22 cellular contexts compared by ENCODE assay signal in the genomic region with DNA sequence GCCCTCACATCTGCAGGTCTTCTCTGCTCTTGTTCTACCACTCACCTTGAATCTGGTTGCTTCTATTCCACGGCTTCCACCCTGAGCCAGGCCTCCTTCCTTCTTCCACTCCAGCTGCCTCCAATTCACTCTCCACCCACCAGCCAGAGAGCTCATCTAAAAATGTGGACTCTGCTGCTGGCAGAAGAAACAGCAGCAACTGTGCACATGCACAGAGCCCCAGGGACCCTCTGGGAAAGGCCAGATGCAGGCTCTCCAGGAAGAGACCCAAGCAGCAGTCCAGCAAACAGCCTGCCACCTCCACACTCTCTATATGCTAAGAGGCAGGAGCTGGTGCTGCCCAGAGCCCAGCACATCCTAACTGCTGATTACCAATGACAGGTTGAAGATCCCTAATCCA.
"Had no signal": no experiment of that assay in that cellular context is flagged by ENCODE, and none has a peak within 500 bp of the region (broad histone marks: within the 10 kb centered on the region; RNA-seq: fewer than 3 reads in every experiment).

No MANE protein-coding gene starts in this region.

- H3K9me3 Mint-ChIP-seq: activated B cell treated with CpG ODN at 0.5 μM for 24 hours; activated CD4-positive, alpha-beta T cell treated with anti-CD3 and anti-CD28 coated beads, Interleukin-2, amount 10 ng/mL, durations not matched to agents 24 days and 14 days; activated naive CD4-positive, alpha-beta T cell treated with anti-CD3 and anti-CD28 coated beads for 36 hours; activated T-cell treated with anti-CD3 and anti-CD28 coated beads, Interleukin-2, amount 50 U/mL, for 4 hours had no signal

- H3K27ac ChIP-seq: Peyer's patch had no signal

- H3K27me3 ChIP-seq: Peyer's patch had no signal

- H3K27me3 Mint-ChIP-seq: activated B cell treated with CpG ODN at 0.5 μM for 24 hours; activated naive CD8-positive, alpha-beta T cell had no signal

- H3K4me3 ChIP-seq: Peyer's patch had no signal

- DNase-seq: activated B cell treated with CpG ODN at 0.5 μM for 24 hours; activated CD4-positive, alpha-beta T cell treated with anti-CD3 and anti-CD28 coated beads for 1 hour; activated CD4-positive, alpha-beta T cell treated with anti-CD3 and anti-CD28 coated beads, Interleukin-2, amount 10 ng/mL, durations not matched to agents 24 days and 14 days; activated CD4-positive, alpha-beta T cell treated with anti-CD3 and anti-CD28 coated beads, Interleukin-2, amount 50 U/mL, for 48 hours; activated CD8-positive, alpha-beta memory T cell treated with anti-CD3 and anti-CD28 coated beads for 24 hours; activated effector memory CD4-positive, alpha-beta T cell treated with anti-CD3 and anti-CD28 coated beads, Interleukin-2, amount 50 U/mL, for 16 hours; activated naive CD4-positive, alpha-beta T cell treated with anti-CD3 and anti-CD28 coated beads for 36 hours; activated T-cell treated with anti-CD3 and anti-CD28 coated beads, Interleukin-2, amount 50 U/mL, for 4 hours; amygdala; Kasumi-1; KBM-7; NCI-H1048; NCI-H146; NCI-H187 treated with DMSO at 0.1 percent for 48 hours; NCI-H2081 treated with DMSO at 0.1 percent for 48 hours; NCI-H524; Peyer's patch; SIG-M5; T-helper 17 cell; T-helper 9 cell had no signal

- H3K9me3 ChIP-seq: Peyer's patch had no signal

- H3K4me1 ChIP-seq: Peyer's patch had no signal

- H3K27ac Mint-ChIP-seq: activated B cell treated with CpG ODN at 0.5 μM for 24 hours; activated CD4-positive, alpha-beta T cell treated with anti-CD3 and anti-CD28 coated beads, Interleukin-2, amount 10 ng/mL, durations not matched to agents 24 days and 14 days; activated naive CD4-positive, alpha-beta T cell treated with anti-CD3 and anti-CD28 coated beads for 36 hours; activated naive CD8-positive, alpha-beta T cell; T-helper 17 cell had no signal

- H3K4me3 Mint-ChIP-seq: activated B cell treated with CpG ODN at 0.5 μM for 24 hours; activated CD4-positive, alpha-beta T cell treated with anti-CD3 and anti-CD28 coated beads, Interleukin-2, amount 10 ng/mL, durations not matched to agents 24 days and 14 days; activated naive CD4-positive, alpha-beta T cell treated with anti-CD3 and anti-CD28 coated beads for 36 hours; activated naive CD8-positive, alpha-beta T cell; activated T-cell treated with anti-CD3 and anti-CD28 coated beads, Interleukin-2, amount 50 U/mL, for 4 hours; brain; T-helper 17 cell had no signal

- H3K36me3 ChIP-seq: Peyer's patch had no signal

- H3K36me3 Mint-ChIP-seq: activated naive CD8-positive, alpha-beta T cell; brain had no signal

- H3K4me1 Mint-ChIP-seq: activated B cell treated with CpG ODN at 0.5 μM for 24 hours; activated CD4-positive, alpha-beta T cell treated with anti-CD3 and anti-CD28 coated beads, Interleukin-2, amount 10 ng/mL, durations not matched to agents 24 days and 14 days; T-helper 17 cell had no signal
